Comparison of ENCODE assay signal across 20 cellular contexts in the genomic region with DNA sequence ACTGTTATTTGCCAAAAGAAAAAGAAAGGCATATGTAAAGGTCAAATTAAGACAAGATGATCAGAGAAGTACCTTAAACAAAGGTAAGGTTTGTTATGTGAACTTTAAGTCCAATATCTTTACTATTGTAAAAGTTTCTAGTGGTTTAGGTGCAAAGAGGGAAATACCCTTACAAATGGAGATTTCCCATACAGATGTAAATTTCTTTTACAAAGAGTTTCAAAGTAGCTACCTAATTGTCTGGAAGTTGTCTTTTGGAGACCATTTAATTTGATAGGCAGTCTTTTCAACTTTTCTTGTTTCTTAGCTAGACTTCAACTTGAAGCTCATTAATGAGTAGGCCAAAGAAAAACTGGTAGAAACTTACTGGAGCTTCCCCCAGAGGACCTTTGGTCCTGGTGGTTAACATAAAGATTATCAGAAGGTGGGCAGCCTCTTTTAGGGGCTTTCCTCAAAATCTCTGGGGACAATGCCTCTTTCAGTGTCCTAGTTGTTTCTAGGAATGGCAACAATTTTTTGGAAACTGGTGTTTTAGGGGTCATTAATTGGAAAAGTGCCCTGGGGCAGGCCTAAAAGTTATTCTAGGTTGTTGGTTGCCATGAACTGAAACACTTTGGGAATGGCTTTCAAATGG.
"Had no signal": no experiment of that assay in that cellular context is flagged by ENCODE, and none has a peak within 500 bp of the region (broad histone marks: within the 10 kb centered on the region; RNA-seq: fewer than 3 reads in every experiment).

No MANE protein-coding gene starts in this region.

- ATAC-seq: activated naive CD4-positive, alpha-beta T cell treated with anti-CD3 and anti-CD28 coated beads, Interleukin-2, amount 50 U/mL, for 72 hours; mucosa of descending colon had no signal

- H3K4me3 ChIP-seq: mucosa of descending colon, prostate gland, right atrium auricular region, tibial artery had no signal

- H3K9me3 ChIP-seq: mucosa of descending colon, prostate gland, right atrium auricular region, tibial artery had no signal

- DNase-seq: activated CD4-positive, alpha-beta T cell treated with anti-CD3 and anti-CD28 coated beads, Interleukin-2, amount 50 U/mL, for 4 hours; activated gamma-delta T cell treated with Interleukin-2 at 50 U/mL for 16 hours; amniotic stem cell; erythroblast; hypothalamus; mucosa of descending colon; naive B cell; stimulated activated CD4-positive, alpha-beta T cell treated with anti-CD3 and anti-CD28 coated beads, Interleukin-12 subunit alpha, Interleukin-12 subunit beta, amount 100 ng/mL, for 4 hours; stimulated activated CD4-positive, alpha-beta T cell treated with anti-CD3 and anti-CD28 coated beads, Interleukin-1b, Interleukin-23, amount 100 ng/mL, for 48 hours; stimulated activated CD8-positive, alpha-beta memory T cell treated with anti-CD3 and anti-CD28 coated beads, Interleukin-4, amount 100 ng/mL, for 48 hours; stimulated activated naive CD4-positive, alpha-beta T cell treated with Interleukin-2 at 50 U/mL for 16 hours; substantia nigra; T-helper 2 cell; tibial artery; WERI-Rb-1 had no signal

- H3K27ac ChIP-seq: prostate gland, right atrium auricular region, tibial artery, WERI-Rb-1 had no signal

- H3K27me3 ChIP-seq: right atrium auricular region, tibial artery had no signal

- H3K36me3 ChIP-seq: prostate gland, right atrium auricular region, tibial artery, WERI-Rb-1 had no signal

- H3K36me3 Mint-ChIP-seq: activated naive CD4-positive, alpha-beta T cell treated with anti-CD3 and anti-CD28 coated beads, Interleukin-2, amount 50 U/mL, for 72 hours; memory B cell; naive B cell had no signal

- H3K4me3 Mint-ChIP-seq: activated T-helper 1 cell treated with anti-CD3 and anti-CD28 coated beads, Interleukin-12 subunit alpha, Interleukin-12 subunit beta, Interleukin-2, Interleukin-4 antibody, amounts not matched to agents 30 ng/mL and 10 ng/mL and 1 ng/mL, durations not matched to agents 14 hours and 24 hours and 36 hours; memory B cell; naive B cell had no signal

- H3K27ac Mint-ChIP-seq: activated naive CD4-positive, alpha-beta T cell treated with anti-CD3 and anti-CD28 coated beads, Interleukin-2, amount 50 U/mL, for 72 hours; activated T-helper 1 cell treated with anti-CD3 and anti-CD28 coated beads, Interleukin-12 subunit alpha, Interleukin-12 subunit beta, Interleukin-2, Interleukin-4 antibody, amounts not matched to agents 30 ng/mL and 10 ng/mL and 1 ng/mL, durations not matched to agents 14 hours and 24 hours and 36 hours; memory B cell; naive B cell had no signal

- H3K27me3 Mint-ChIP-seq: memory B cell, naive B cell had no signal

- H3K4me1 ChIP-seq: prostate gland, right atrium auricular region, tibial artery had no signal

- H3K4me1 Mint-ChIP-seq: memory B cell, naive B cell had no signal

- H3K9me3 Mint-ChIP-seq: activated T-helper 1 cell treated with anti-CD3 and anti-CD28 coated beads, Interleukin-12 subunit alpha, Interleukin-12 subunit beta, Interleukin-2, Interleukin-4 antibody, amounts not matched to agents 30 ng/mL and 10 ng/mL and 1 ng/mL, durations not matched to agents 14 hours and 24 hours and 36 hours had no signal
